21 cellular contexts compared by ENCODE assay signal in genomic region chr4:169330811-169331210, GRCh38.
"Had no signal": no experiment of that assay in that cellular context is flagged by ENCODE, and none has a peak within 500 bp of the region (broad histone marks: within the 10 kb centered on the region; RNA-seq: fewer than 3 reads in every experiment).

No MANE protein-coding gene starts in this region.

- FAIRE-seq: endothelial cell of umbilical vein, islet of Langerhans, keratinocyte had no signal

- H3K27me3 Mint-ChIP-seq: dendritic cell treated with granulocyte-macrophage colony-stimulating factor and Interleukin-4, amounts not matched to agents 40 ng/mL and 50 ng/mL, for 4 days had no signal

- DNase-seq: colonic mucosa; cortex of kidney; effector CD8-positive, alpha-beta T cell; effector memory CD8-positive, alpha-beta T cell; esophagus squamous epithelium; foreskin fibroblast; foreskin melanocyte; gastrocnemius medialis; glutamatergic neuron; head of caudate nucleus; heart right ventricle; hippocampal formation; left cardiac atrium; left lung; left ventricle myocardium superior; lower lobe of right lung; midbrain had no signal

- H3K9me3 ChIP-seq: colonic mucosa, esophagus squamous epithelium, gastrocnemius medialis, lower lobe of right lung had no signal

- H3K27ac ChIP-seq: colonic mucosa, esophagus squamous epithelium, gastrocnemius medialis, heart right ventricle, left lung, lower lobe of right lung had no signal

- H3K4me1 ChIP-seq: colonic mucosa, gastrocnemius medialis, left lung, lower lobe of right lung had no signal

- H3K27ac Mint-ChIP-seq: dendritic cell treated with granulocyte-macrophage colony-stimulating factor and Interleukin-4, amounts not matched to agents 40 ng/mL and 50 ng/mL, for 4 days; effector memory CD8-positive, alpha-beta T cell had no signal

- H3K27me3 ChIP-seq: colonic mucosa, esophagus squamous epithelium, gastrocnemius medialis, heart right ventricle, left lung had no signal

- H3K4me3 ChIP-seq: colonic mucosa, esophagus squamous epithelium, gastrocnemius medialis, heart right ventricle, left lung, lower lobe of right lung had no signal

- H3K36me3 ChIP-seq: colonic mucosa, esophagus squamous epithelium, gastrocnemius medialis, heart right ventricle, left lung, lower lobe of right lung had no signal

- H3K9me3 Mint-ChIP-seq: dendritic cell treated with granulocyte-macrophage colony-stimulating factor and Interleukin-4, amounts not matched to agents 40 ng/mL and 50 ng/mL, for 4 days; effector memory CD8-positive, alpha-beta T cell had no signal

- H3K4me3 Mint-ChIP-seq: dendritic cell treated with granulocyte-macrophage colony-stimulating factor and Interleukin-4, amounts not matched to agents 40 ng/mL and 50 ng/mL, for 4 days; effector memory CD8-positive, alpha-beta T cell had no signal
